Comparison of ENCODE assay signal across 20 cellular contexts in the genomic region with DNA sequence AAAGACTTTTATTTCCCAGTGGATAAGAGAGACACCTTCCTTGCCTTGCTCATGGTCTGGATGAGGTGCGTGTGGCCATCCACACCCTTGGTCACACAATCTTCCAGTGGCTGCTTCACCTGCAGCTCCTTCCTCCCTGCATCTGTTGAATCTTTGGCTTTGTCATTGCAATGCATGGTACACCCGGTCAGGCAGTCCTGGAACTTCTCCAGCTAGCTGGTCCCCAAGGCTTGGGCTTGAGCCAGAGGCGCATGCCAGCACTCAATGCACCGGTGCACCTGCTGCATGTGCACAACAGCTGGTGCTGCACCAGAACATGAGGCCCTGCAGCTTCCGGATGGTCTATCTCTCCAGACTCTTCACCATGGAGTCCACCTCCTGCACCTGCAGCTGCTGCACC.
"Had no signal": no experiment of that assay in that cellular context is flagged by ENCODE, and none has a peak within 500 bp of the region (broad histone marks: within the 10 kb centered on the region; RNA-seq: fewer than 3 reads in every experiment).

No MANE protein-coding gene starts in this region.

- DNase-seq: activated CD4-positive, CD25-positive, alpha-beta regulatory T cell; activated CD4-positive, CD25-positive, alpha-beta regulatory T cell treated with anti-CD3 and anti-CD28 coated beads, Interleukin-2, amount 50 U/mL, for 72 hours; activated CD8-positive, alpha-beta memory T cell treated with anti-CD3 and anti-CD28 coated beads, Interleukin-2, amount 10 ng/mL, durations not matched to agents 7 days and 5 days; activated CD8-positive, alpha-beta memory T cell treated with anti-CD3 and anti-CD28 coated beads, Interleukin-2, amount 50 U/mL, for 4 hours; activated gamma-delta T cell; activated naive CD4-positive, alpha-beta T cell; activated naive CD4-positive, alpha-beta T cell treated with anti-CD3 and anti-CD28 coated beads, Interleukin-2, amount 10 ng/mL, durations not matched to agents 7 days and 5 days; activated naive CD8-positive, alpha-beta T cell treated with anti-CD3 and anti-CD28 coated beads, Interleukin-2, amount 10 ng/mL, durations not matched to agents 7 days and 5 days; activated T-cell treated with anti-CD3 and anti-CD28 coated beads, Interleukin-2, amount 50 U/mL, for 1 hour; activated T-cell treated with anti-CD3 and anti-CD28 coated beads, Interleukin-2, amount 50 U/mL, for 48 hours; brain microvascular endothelial cell; dorsolateral prefrontal cortex; effector memory CD4-positive, alpha-beta T cell; endodermal cell; foreskin fibroblast; head of caudate nucleus had no signal

- H3K9me3 ChIP-seq: ascending aorta had no signal

- ATAC-seq: activated CD8-positive, alpha-beta memory T cell treated with anti-CD3 and anti-CD28 coated beads, Interleukin-2, amount 10 ng/mL, durations not matched to agents 7 days and 5 days; activated CD8-positive, alpha-beta T cell treated with anti-CD3 and anti-CD28 coated beads, Interleukin-2, amount 10 ng/mL, durations not matched to agents 7 days and 5 days; esophagus mucosa had no signal

- H3K36me3 ChIP-seq: ascending aorta, brain microvascular endothelial cell had no signal

- H3K4me1 ChIP-seq: ascending aorta had no signal

- H3K4me3 ChIP-seq: ascending aorta, coronary artery, dorsolateral prefrontal cortex had no signal

- H3K27me3 ChIP-seq: ascending aorta, brain microvascular endothelial cell had no signal

- H3K27ac ChIP-seq: ascending aorta, brain microvascular endothelial cell, coronary artery, dorsolateral prefrontal cortex had no signal
